ENCODE assay signal across 28 cellular contexts in the genomic region with DNA sequence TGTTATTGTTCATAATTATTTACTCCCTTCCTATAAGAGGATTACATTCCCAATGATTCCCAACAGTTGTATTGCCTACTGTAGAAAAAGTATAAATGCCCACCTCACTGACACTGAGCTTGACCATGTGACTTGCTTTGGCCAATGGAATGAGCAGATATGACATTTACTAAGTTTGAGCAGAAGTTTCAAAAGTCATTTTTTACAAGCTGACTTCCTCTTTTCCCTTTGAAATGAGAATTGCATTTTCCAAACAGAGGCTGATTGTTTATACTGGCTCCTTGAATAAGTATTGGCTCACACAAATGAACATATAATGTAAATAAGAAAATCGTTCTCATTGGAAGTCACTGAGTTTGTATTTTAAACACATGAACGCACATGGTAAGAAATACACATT.
"Had no signal": no experiment of that assay in that cellular context is flagged by ENCODE, and none has a peak within 500 bp of the region (broad histone marks: within the 10 kb centered on the region; RNA-seq: fewer than 3 reads in every experiment).

No MANE protein-coding gene starts in this region.

- ATAC-seq: foreskin keratinocyte; gastroesophageal sphincter; heart right ventricle; left cardiac atrium; left lung; mucosa of descending colon; sciatic nerve; stimulated activated naive CD8-positive, alpha-beta T cell treated with anti-CD3 and anti-CD28 coated beads, Interleukin-15, amount 100 ng/mL, for 72 hours; upper lobe of right lung had no signal

- H3K27ac Mint-ChIP-seq: mesothelial cell of epicardium; naive B cell; nephron progenitor cell; stimulated activated naive CD8-positive, alpha-beta T cell treated with anti-CD3 and anti-CD28 coated beads, Interleukin-15, amount 100 ng/mL, for 72 hours had no signal

- H3K4me1 Mint-ChIP-seq: mesothelial cell of epicardium; naive B cell; nephron progenitor cell; stimulated activated naive CD8-positive, alpha-beta T cell treated with anti-CD3 and anti-CD28 coated beads, Interleukin-15, amount 100 ng/mL, for 72 hours had no signal

- H3K36me3 Mint-ChIP-seq: naive B cell had no signal

- H3K27ac ChIP-seq: esophagus muscularis mucosa, foreskin keratinocyte, gastroesophageal sphincter, heart right ventricle, left lung, prostate gland, right atrium auricular region, suprapubic skin, transverse colon, upper lobe of right lung, uterus had no signal

- H3K27me3 Mint-ChIP-seq: naive B cell; stimulated activated naive CD8-positive, alpha-beta T cell treated with anti-CD3 and anti-CD28 coated beads, Interleukin-15, amount 100 ng/mL, for 72 hours had no signal

- H3K4me3 Mint-ChIP-seq: mesothelial cell of epicardium; naive B cell; nephron progenitor cell; stimulated activated naive CD8-positive, alpha-beta T cell treated with anti-CD3 and anti-CD28 coated beads, Interleukin-15, amount 100 ng/mL, for 72 hours had no signal

- DNase-seq: dermis blood vessel endothelial cell; effector memory CD4-positive, alpha-beta T cell; foreskin keratinocyte; heart right ventricle; hippocampal formation; left cardiac atrium; left lung; mesenchymal stem cell; mucosa of descending colon; naive B cell; nephron progenitor cell; nucleus accumbens; stimulated activated CD4-positive, alpha-beta T cell treated with anti-CD3 and anti-CD28 coated beads, Interleukin-12 subunit alpha, Interleukin-12 subunit beta, amount 100 ng/mL, for 4 hours; stimulated activated CD4-positive, alpha-beta T cell treated with anti-CD3 and anti-CD28 coated beads, Interleukin-1b, Interleukin-23, amount 100 ng/mL, for 48 hours; stimulated activated CD4-positive, alpha-beta T cell treated with anti-CD3 and anti-CD28 coated beads, Interleukin-4, amount 100 ng/mL, for 1 hour; stimulated activated CD8-positive, alpha-beta memory T cell treated with anti-CD3 and anti-CD28 coated beads, Interleukin-4, amount 100 ng/mL, for 48 hours; stimulated activated naive CD4-positive, alpha-beta T cell; stimulated activated naive CD8-positive, alpha-beta T cell treated with anti-CD3 and anti-CD28 coated beads, Interleukin-15, amount 100 ng/mL, for 72 hours; transverse colon; upper lobe of right lung; uterus had no signal
